In the genomic region with DNA sequence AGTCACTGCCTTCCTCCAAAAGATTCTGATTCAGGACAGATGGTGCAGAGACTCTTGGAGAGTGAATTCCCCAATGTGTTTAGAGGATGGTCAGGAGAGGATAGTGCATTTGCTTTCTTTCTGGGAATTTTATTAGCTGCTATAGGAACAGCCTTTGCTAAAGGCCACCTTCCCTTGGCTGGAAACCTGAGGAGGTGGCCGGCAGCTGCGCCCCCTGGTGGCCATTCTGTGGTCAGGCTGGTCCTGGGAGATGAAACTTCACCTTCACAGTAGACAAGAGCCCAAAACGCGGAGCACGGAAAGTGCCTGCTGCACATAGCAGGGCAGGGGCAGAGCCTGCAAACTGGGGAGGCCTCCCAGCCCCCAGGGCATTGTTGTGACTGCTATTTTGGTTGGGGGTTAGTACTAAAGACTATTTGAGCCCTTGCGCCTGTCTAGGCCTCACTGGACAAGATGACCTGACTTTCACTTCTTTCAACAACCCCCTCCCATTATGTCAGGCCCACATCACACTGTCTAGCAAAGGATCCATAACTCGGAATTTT, we compare ENCODE assay signal across 8 cellular contexts. TPM values are rescaled to one million over a fixed set of nuclear protein-coding genes. Genes with fewer than 3 reads are reported as not detected.
A peak's percentile ranks its signal among the peaks of the same experiment; 100 is the strongest.
DNase-seq lines count a peak whose midpoint lies in the region; ATAC-seq and TF ChIP-seq lines count a peak whose summit lies in the region.

No MANE protein-coding gene starts in this region.

- H3K4me1 ChIP-seq in esophagus squamous epithelium = peaks cover 0 to 45% (median 4%) of the 10 kb centered on the region in 3 donors

- peak; percentile 85 for DNase-seq in D341Med (ENCODE audit: low spot score)
- DNase-seq in HCEC 1CT = peak; percentile 41
- peak; percentile 11 for DNase-seq in NOMO-1 treated with dmso at 0.1 percent for 144 hours (lab: John Stamatoyannopoulos, UW; ENCODE audit: unreplicated experiment)
- peak; percentile 58 for DNase-seq in activated T-cell treated with anti-CD3 and anti-CD28 coated beads for 4 hours
- no peak for DNase-seq in esophagus squamous epithelium (lab: John Stamatoyannopoulos, UW)
- DNase-seq in natural killer cell = peak; percentile 57
- DNase-seq in stimulated activated naive B cell treated with anti-CD40 and anti-IgM and Interleukin-4, amounts not matched to agents 10 μg/mL and 1 μg/mL and 100 μg/mL, for 72 hours = peak; percentile 23

- ATAC-seq in natural killer cell (peak; percentile 71 to 80 (median 78)), HG03521 (IDR thresholded peaks at IDR 0.05; ENCODE audit: unreplicated experiment) (no peak)
- ATAC-seq in stimulated activated naive B cell treated with anti-CD40 and anti-IgM and Interleukin-4, amounts not matched to agents 10 μg/mL and 1 μg/mL and 100 μg/mL, for 72 hours (replicated peaks) = peak; percentile 76 to 81

- H3K27me3 Mint-ChIP-seq in natural killer cell (ENCODE audit: low read depth in 2 of 2) = no peaks in the 10 kb centered on the region
- no peaks in the 10 kb centered on the region for H3K27me3 Mint-ChIP-seq in stimulated activated naive B cell treated with anti-CD40 and anti-IgM and Interleukin-4, amounts not matched to agents 10 μg/mL and 1 μg/mL and 100 μg/mL, for 72 hours

- H3K9me3 Mint-ChIP-seq in natural killer cell = no peaks in the 10 kb centered on the region
- H3K9me3 Mint-ChIP-seq in stimulated activated naive B cell treated with anti-CD40 and anti-IgM and Interleukin-4, amounts not matched to agents 10 μg/mL and 1 μg/mL and 100 μg/mL, for 72 hours = no peaks in the 10 kb centered on the region

- TF ChIP-seq POLR2A in esophagus squamous epithelium (IDR thresholded peaks at IDR 0.05) = no peak

- no peak overlapping the region for H3K4me3 Mint-ChIP-seq in natural killer cell
- H3K4me3 Mint-ChIP-seq in stimulated activated naive B cell treated with anti-CD40 and anti-IgM and Interleukin-4, amounts not matched to agents 10 μg/mL and 1 μg/mL and 100 μg/mL, for 72 hours = no peak overlapping the region

- peak overlapping the region in 1 of 2 donors; percentile 11 for H3K27ac Mint-ChIP-seq in natural killer cell
- H3K27ac Mint-ChIP-seq in stimulated activated naive B cell treated with anti-CD40 and anti-IgM and Interleukin-4, amounts not matched to agents 10 μg/mL and 1 μg/mL and 100 μg/mL, for 72 hours = no peak overlapping the region

- H3K4me1 Mint-ChIP-seq in natural killer cell = no peaks in the 10 kb centered on the region
- peaks cover 0 to 3% of the 10 kb centered on the region in 2 donors for H3K4me1 Mint-ChIP-seq in stimulated activated naive B cell treated with anti-CD40 and anti-IgM and Interleukin-4, amounts not matched to agents 10 μg/mL and 1 μg/mL and 100 μg/mL, for 72 hours

- H3K27me3 ChIP-seq in esophagus squamous epithelium = no peaks in the 10 kb centered on the region

- peak overlapping the region in 1 of 4 donors; percentile 48 for H3K27ac ChIP-seq in esophagus squamous epithelium

- peak; percentile 83 to 97 (median 88) for TF ChIP-seq CTCF in esophagus squamous epithelium (IDR thresholded peaks at IDR 0.05)
- TF ChIP-seq CTCF in natural killer cell (IDR thresholded peaks at IDR 0.05) = peak; percentile 91

- no peaks in the 10 kb centered on the region for H3K9me3 ChIP-seq in esophagus squamous epithelium

- WGBS in esophagus squamous epithelium, 2 donors = 62 to 69% methylated on average over 2 of the region's 7 CpGs

- intact Hi-C loops in esophagus squamous epithelium (cut with DNase I) (no loop called here), natural killer cell (cut with micrococcal nuclease) (loop anchor here (10.0 kb wide), 1 partner anchor 653 kb away; no protein-coding TSS in a partner anchor)

- H3K4me3 ChIP-seq in esophagus squamous epithelium = no peak overlapping the region

- peaks cover 6% of the 10 kb centered on the region for H3K36me3 Mint-ChIP-seq in natural killer cell
- H3K36me3 Mint-ChIP-seq in stimulated activated naive B cell treated with anti-CD40 and anti-IgM and Interleukin-4, amounts not matched to agents 10 μg/mL and 1 μg/mL and 100 μg/mL, for 72 hours = peaks cover 20 to 21% of the 10 kb centered on the region in 2 donors

- H3K36me3 ChIP-seq in esophagus squamous epithelium = peaks cover 0 to 41% (median 0%) of the 10 kb centered on the region in 3 donors

RNA-seq across cellular contexts. Expression of a gene that starts 34.3 kb away (rescaled TPM):
- total RNA-seq in esophagus squamous epithelium = 10 to 100 TPM in 3 of 4 donors, 1 to 10 TPM in 1; 8.8 to 38.5 (median 26.2) TPM
- total RNA-seq in natural killer cell = 10 to 100 TPM; 51.3 to 60.4 (median 55.9) TPM

RNA-seq across cellular contexts. Expression of a gene that starts 43.2 kb away (rescaled TPM):
- 10 to 100 TPM; 11.4 to 23.5 (median 20.5) TPM for total RNA-seq in esophagus squamous epithelium
- total RNA-seq in natural killer cell = 10 to 100 TPM; 33.5 to 47.6 (median 33.9) TPM

RNA-seq across cellular contexts. Expression of a gene that starts 45.0 kb away (rescaled TPM):
- total RNA-seq in esophagus squamous epithelium (10 to 100 TPM in 1 of 4 donors, 1 to 10 TPM in 3; 3.6 to 15.4 (median 8.6) TPM), natural killer cell (1 to 10 TPM; 2.3 to 3.1 (median 2.4) TPM)

RNA-seq across cellular contexts. Expression of a gene that starts 53.0 kb away (rescaled TPM):
- total RNA-seq in esophagus squamous epithelium (100 to 1,000 TPM in 1 of 4 donors, 10 to 100 TPM in 3; 18.0 to 112 (median 50.7) TPM), natural killer cell (100 to 1,000 TPM; 212 to 252 (median 217) TPM)
